In the genomic region with DNA sequence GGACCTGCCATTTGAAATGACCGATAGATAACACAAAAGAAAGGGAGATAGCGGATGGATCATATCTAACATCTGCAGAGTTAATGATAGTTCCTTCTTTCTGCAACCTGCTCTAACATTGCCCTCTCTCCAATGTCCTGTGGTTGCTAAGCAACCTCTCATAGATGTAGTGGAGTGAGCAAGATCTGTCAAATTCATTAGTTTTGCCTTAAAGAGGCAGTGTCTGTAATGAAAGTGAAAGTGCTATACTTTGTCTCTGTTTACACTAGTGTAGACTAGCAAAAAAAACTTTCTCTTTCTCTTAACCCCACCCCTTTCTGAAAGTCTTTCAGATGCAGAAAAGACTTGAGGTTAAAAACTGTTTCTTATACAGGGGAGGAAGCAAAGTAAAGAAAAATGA, we compare ENCODE assay signal across 1 cellular context.
TF ChIP-seq lines count a peak whose summit lies in the region.

No MANE protein-coding gene starts in this region.

TF ChIP-seq in GM23338, 12 proteins besides CTCF, POLR2A, EP300 and RAD21 (continued from another document):
- TF ChIP-seq, protein P1, sequence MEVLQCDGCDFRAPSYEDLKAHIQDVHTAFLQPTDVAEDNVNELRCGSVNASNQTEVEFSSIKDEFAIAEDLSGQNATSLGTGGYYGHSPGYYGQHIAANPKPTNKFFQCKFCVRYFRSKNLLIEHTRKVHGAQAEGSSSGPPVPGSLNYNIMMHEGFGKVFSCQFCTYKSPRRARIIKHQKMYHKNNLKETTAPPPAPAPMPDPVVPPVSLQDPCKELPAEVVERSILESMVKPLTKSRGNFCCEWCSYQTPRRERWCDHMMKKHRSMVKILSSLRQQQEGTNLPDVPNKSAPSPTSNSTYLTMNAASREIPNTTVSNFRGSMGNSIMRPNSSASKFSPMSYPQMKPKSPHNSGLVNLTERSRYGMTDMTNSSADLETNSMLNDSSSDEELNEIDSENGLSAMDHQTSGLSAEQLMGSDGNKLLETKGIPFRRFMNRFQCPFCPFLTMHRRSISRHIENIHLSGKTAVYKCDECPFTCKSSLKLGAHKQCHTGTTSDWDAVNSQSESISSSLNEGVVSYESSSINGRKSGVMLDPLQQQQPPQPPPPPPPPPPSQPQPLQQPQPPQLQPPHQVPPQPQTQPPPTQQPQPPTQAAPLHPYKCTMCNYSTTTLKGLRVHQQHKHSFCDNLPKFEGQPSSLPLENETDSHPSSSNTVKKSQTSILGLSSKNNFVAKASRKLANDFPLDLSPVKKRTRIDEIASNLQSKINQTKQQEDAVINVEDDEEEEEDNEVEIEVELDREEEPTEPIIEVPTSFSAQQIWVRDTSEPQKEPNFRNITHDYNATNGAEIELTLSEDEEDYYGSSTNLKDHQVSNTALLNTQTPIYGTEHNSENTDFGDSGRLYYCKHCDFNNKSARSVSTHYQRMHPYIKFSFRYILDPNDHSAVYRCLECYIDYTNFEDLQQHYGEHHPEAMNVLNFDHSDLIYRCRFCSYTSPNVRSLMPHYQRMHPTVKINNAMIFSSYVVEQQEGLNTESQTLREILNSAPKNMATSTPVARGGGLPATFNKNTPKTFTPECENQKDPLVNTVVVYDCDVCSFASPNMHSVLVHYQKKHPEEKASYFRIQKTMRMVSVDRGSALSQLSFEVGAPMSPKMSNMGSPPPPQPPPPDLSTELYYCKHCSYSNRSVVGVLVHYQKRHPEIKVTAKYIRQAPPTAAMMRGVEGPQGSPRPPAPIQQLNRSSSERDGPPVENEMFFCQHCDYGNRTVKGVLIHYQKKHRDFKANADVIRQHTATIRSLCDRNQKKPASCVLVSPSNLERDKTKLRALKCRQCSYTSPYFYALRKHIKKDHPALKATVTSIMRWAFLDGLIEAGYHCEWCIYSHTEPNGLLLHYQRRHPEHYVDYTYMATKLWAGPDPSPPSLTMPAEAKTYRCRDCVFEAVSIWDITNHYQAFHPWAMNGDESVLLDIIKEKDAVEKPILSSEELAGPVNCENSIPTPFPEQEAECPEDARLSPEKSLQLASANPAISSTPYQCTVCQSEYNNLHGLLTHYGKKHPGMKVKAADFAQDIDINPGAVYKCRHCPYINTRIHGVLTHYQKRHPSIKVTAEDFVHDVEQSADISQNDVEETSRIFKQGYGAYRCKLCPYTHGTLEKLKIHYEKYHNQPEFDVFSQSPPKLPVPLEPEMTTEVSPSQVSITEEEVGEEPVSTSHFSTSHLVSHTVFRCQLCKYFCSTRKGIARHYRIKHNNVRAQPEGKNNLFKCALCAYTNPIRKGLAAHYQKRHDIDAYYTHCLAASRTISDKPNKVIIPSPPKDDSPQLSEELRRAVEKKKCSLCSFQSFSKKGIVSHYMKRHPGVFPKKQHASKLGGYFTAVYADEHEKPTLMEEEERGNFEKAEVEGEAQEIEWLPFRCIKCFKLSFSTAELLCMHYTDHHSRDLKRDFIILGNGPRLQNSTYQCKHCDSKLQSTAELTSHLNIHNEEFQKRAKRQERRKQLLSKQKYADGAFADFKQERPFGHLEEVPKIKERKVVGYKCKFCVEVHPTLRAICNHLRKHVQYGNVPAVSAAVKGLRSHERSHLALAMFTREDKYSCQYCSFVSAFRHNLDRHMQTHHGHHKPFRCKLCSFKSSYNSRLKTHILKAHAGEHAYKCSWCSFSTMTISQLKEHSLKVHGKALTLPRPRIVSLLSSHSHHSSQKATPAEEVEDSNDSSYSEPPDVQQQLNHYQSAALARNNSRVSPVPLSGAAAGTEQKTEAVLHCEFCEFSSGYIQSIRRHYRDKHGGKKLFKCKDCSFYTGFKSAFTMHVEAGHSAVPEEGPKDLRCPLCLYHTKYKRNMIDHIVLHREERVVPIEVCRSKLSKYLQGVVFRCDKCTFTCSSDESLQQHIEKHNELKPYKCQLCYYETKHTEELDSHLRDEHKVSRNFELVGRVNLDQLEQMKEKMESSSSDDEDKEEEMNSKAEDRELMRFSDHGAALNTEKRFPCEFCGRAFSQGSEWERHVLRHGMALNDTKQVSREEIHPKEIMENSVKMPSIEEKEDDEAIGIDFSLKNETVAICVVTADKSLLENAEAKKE (CRISPR knock-in tag; IDR thresholded peaks at IDR 0.05): no peak
- no peak for TF ChIP-seq ZNF331 (CRISPR knock-in tag; IDR thresholded peaks at IDR 0.05; ENCODE audit: low read depth)
- no peak for TF ChIP-seq CREB1 (CRISPR knock-in tag; IDR thresholded peaks at IDR 0.05; ENCODE audit: low read depth)
- no peak for TF ChIP-seq STAT1 (IDR thresholded peaks at IDR 0.05; ENCODE audit: unreplicated experiment)
- no peak for TF ChIP-seq ZNF114 (CRISPR knock-in tag; IDR thresholded peaks at IDR 0.05)
- TF ChIP-seq EZH2phosphoT487 (IDR thresholded peaks at IDR 0.05; ENCODE audit: unreplicated experiment): no peak
- TF ChIP-seq JUNB (IDR thresholded peaks at IDR 0.05; ENCODE audit: unreplicated experiment): no peak
